28 cellular contexts compared by ENCODE assay signal in genomic region chrX:30680618-30681017, GRCh38. TPM values are rescaled to one million over a fixed set of nuclear protein-coding genes. Genes with fewer than 3 reads are reported as not detected.
DNase-seq lines count a peak whose midpoint lies in the region; ATAC-seq, FAIRE-seq and TF ChIP-seq lines count a peak whose summit lies in the region.
"Had no signal": no experiment of that assay in that cellular context is flagged by ENCODE, and none has a peak within 500 bp of the region (broad histone marks: within the 10 kb centered on the region; RNA-seq: fewer than 3 reads in every experiment).

No MANE protein-coding gene starts in this region.

- no peaks in the 10 kb centered on the region for H3K9me3 ChIP-seq in Caco-2
- no peaks in the 10 kb centered on the region for H3K9me3 ChIP-seq in K562 (replicated peaks; ENCODE audit: control insufficient read depth, insufficient read depth, low read depth, low read length)
- no peaks in the 10 kb centered on the region for H3K9me3 ChIP-seq in liver (ENCODE audit: control insufficient read depth in 4 of 4, low read length in 3 of 4)
- H3K9me3 ChIP-seq in transverse colon: no peaks in the 10 kb centered on the region
- H3K9me3 ChIP-seq in esophagus muscularis mucosa: no peaks in the 10 kb centered on the region
- H3K9me3 ChIP-seq: BE2C, SJSA1 had no signal

- TF ChIP-seq EP300 in K562 (IDR thresholded peaks at IDR 0.05; ENCODE audit: low read length) (no peak), transverse colon (IDR thresholded peaks at IDR 0.05; ENCODE audit: low read depth) (no peak), esophagus muscularis mucosa (IDR thresholded peaks at IDR 0.05) (no peak)

- H3K79me2 ChIP-seq in K562 (ENCODE audit: control insufficient read depth, insufficient read depth, low read length): no peaks in the 10 kb centered on the region

- H3K9me1 ChIP-seq in K562 (ENCODE audit: control insufficient read depth, insufficient read depth, low read length): no peaks in the 10 kb centered on the region

- H3K27ac ChIP-seq in K562 (ENCODE audit: extremely low read depth, low read depth, low read length) (no peak overlapping the region), liver (ENCODE audit: low read depth in 1 of 2, low read length in 2 of 2) (peak overlapping the region; percentile 60 to 77), transverse colon (peak overlapping the region in 1 of 4 donors; percentile 12), esophagus muscularis mucosa (replicated peaks in 1 of 4) (no peak overlapping the region)
- H3K27ac ChIP-seq: GM23248, SJSA1 had no signal

- H3K27me3 ChIP-seq in Caco-2 (replicated peaks; ENCODE audit: control insufficient read depth, insufficient read depth, low read length) (no peaks in the 10 kb centered on the region), K562 (ENCODE audit: control insufficient read depth in 2 of 2, insufficient read depth in 2 of 2, low read length in 2 of 2) (no peaks in the 10 kb centered on the region), liver (ENCODE audit: control insufficient read depth in 4 of 4, insufficient read depth in 4 of 4, low read length in 3 of 4) (no peaks in the 10 kb centered on the region), transverse colon (no peaks in the 10 kb centered on the region), esophagus muscularis mucosa (no peaks in the 10 kb centered on the region)
- H3K27me3 ChIP-seq: BE2C, SJSA1 had no signal

- H3K4me3 ChIP-seq in Caco-2 (ENCODE audit: low read depth, low read length): no peak overlapping the region
- no peak overlapping the region for H3K4me3 ChIP-seq in K562
- H3K4me3 ChIP-seq in liver (ENCODE audit: low read depth in 1 of 3, low read length in 3 of 3): no peak overlapping the region
- no peak overlapping the region for H3K4me3 ChIP-seq in transverse colon
- no peak overlapping the region for H3K4me3 ChIP-seq in esophagus muscularis mucosa
- H3K4me3 ChIP-seq: GM23248, SJSA1 had no signal

- no peak overlapping the region for H3K9ac ChIP-seq in K562 (ENCODE audit: insufficient read depth in 1 of 2, low read depth in 2 of 2, low read length in 2 of 2)
- no peak overlapping the region for H3K9ac ChIP-seq in liver (ENCODE audit: low read depth in 1 of 2, low read length in 2 of 2)
- H3K9ac ChIP-seq: GM23248 had no signal

- H3K4me3 Mint-ChIP-seq in Caco-2 (ENCODE audit: unreplicated experiment): no peak overlapping the region
- H3K4me3 Mint-ChIP-seq: CD14-positive monocyte; CD8-positive, alpha-beta memory T cell had no signal

- H4K20me1 ChIP-seq in K562 (replicated peaks; ENCODE audit: control insufficient read depth, insufficient read depth, low read length): no peaks in the 10 kb centered on the region

- ATAC-seq in K562: no peak; the same call in 2 of the 3 replicates
- no peak for ATAC-seq in GM21528 (IDR thresholded peaks at IDR 0.05; ENCODE audit: low FRiP score, unreplicated experiment)

- TF ChIP-seq POLR2A in K562 (conservative IDR thresholded peaks at IDR 0.05) (no peak), transverse colon (IDR thresholded peaks at IDR 0.05) (no peak), esophagus muscularis mucosa (IDR thresholded peaks at IDR 0.05; ENCODE audit: low read depth) (no peak)

- intact Hi-C loops in Caco-2 (cut with micrococcal nuclease; ENCODE audit: unreplicated experiment) (no loop called here), K562 (cut with micrococcal nuclease) (no loop called here), transverse colon (cut with DNase I; ENCODE audit: low total_unique reads) (no loop called here), esophagus muscularis mucosa (cut with DNase I) (no loop called here)

- H3K4me1 ChIP-seq in Caco-2 (peaks cover 23% of the 10 kb centered on the region), K562 (replicated peaks in 1 of 2; ENCODE audit: control insufficient read depth in 2 of 2, insufficient read depth in 2 of 2, low read length in 2 of 2) (peaks cover 0 to 6% of the 10 kb centered on the region in 2 experiments; a peak in 2 of 5 replicates), liver (ENCODE audit: control insufficient read depth in 4 of 4, insufficient read depth in 4 of 4, low read length in 3 of 4) (peaks cover 0 to 11% (median 5%) of the 10 kb centered on the region in 4 donors), transverse colon (no peaks in the 10 kb centered on the region), esophagus muscularis mucosa (no peaks in the 10 kb centered on the region)
- H3K4me1 ChIP-seq: BE2C, SJSA1 had no signal

- 0% methylated on average over 1 of the region's 1 CpG for WGBS in K562 (ENCODE audit: insufficient coverage, low coverage, missing lambda C conversion rate)
- 29% methylated on average over 1 of the region's 1 CpG for WGBS in liver
- 60 to 62% methylated on average over 1 of the region's 1 CpG for WGBS in transverse colon (ENCODE audit: low coverage in 1 of 2), 2 donors
- WGBS in esophagus muscularis mucosa: 78% methylated on average over 1 of the region's 1 CpG

- no TSS peak for BruUV-seq in Caco-2 (replicated peaks; lab: Mats Ljungman, UMichigan)
- no TSS peak for BruUV-seq in K562 (replicated peaks; lab: Mats Ljungman, UMichigan)

- H3K4me1 Mint-ChIP-seq in Caco-2 (ENCODE audit: low read depth, unreplicated experiment): peaks cover 21% of the 10 kb centered on the region
- H3K4me1 Mint-ChIP-seq: CD14-positive monocyte; CD8-positive, alpha-beta memory T cell had no signal

- no peak overlapping the region for H2AFZ ChIP-seq in K562 (ENCODE audit: low read depth, low read length)
- H2AFZ ChIP-seq: GM23248 had no signal

- no peaks in the 10 kb centered on the region for H3K36me3 Mint-ChIP-seq in Caco-2 (ENCODE audit: insufficient read depth, unreplicated experiment)

- in situ Hi-C loops in K562 (cut with MboI) (no loop called here), transverse colon (cut with MboI; ENCODE audit: low pct_ligation_motif_present in 1 of 4, low pct_unique_long_range_greater_than_20kb in 1 of 4, low sequenced_read_pairs in 3 of 4) (no loop called here)

- no peak for TF ChIP-seq CTCF in Caco-2 (IDR thresholded peaks at IDR 0.05; ENCODE audit: insufficient read depth in 1 of 2, low read depth in 1 of 2, low read length in 1 of 2, severe bottlenecking in 1 of 2, unreplicated experiment in 1 of 2)
- TF ChIP-seq CTCF in K562 (IDR thresholded peaks at IDR 0.05 in 2 of 3, conservative IDR thresholded peaks at IDR 0.05 in 1 of 3; ENCODE audit: insufficient read depth in 2 of 3, low read depth in 1 of 3, low read length in 3 of 3): no peak
- TF ChIP-seq CTCF in liver (IDR thresholded peaks at IDR 0.05; ENCODE audit: low read depth, low read length, missing input control): no peak
- no peak for TF ChIP-seq CTCF in transverse colon (IDR thresholded peaks at IDR 0.05)
- TF ChIP-seq CTCF in esophagus muscularis mucosa (IDR thresholded peaks at IDR 0.05): no peak

- DNase-seq in Caco-2 (peak; percentile 11 to 39), K562 (ENCODE audit: extremely low read depth in 1 of 4, low spot score in 3 of 4) (peak in 1 of 4 experiments; percentile 6), transverse colon (peak; percentile 26), esophagus muscularis mucosa (ENCODE audit: extremely low spot score) (no peak)
- no peak for DNase-seq in stimulated activated CD4-positive, alpha-beta T cell treated with anti-CD3 and anti-CD28 coated beads, Interleukin-2, amount 100 ng/mL, for 24 hours
- DNase-seq: ACHN; BE2C; Calu3; CD8-positive, alpha-beta memory T cell; DMS79 treated with DMSO at 0.1 percent for 48 hours; GF-D8; GM23248; H7; KBM-7; NCI-H1105 treated with DMSO at 0.1 percent for 48 hours; NCI-H146; NCI-H1930; NCI-H2107; NCI-H446 treated with DMSO at 0.1 percent for 48 hours; NCI-H526; Right ventricle myocardium superior; RPMI8226 had no signal

- no peaks in the 10 kb centered on the region for H3K27me3 Mint-ChIP-seq in Caco-2 (ENCODE audit: insufficient read depth, unreplicated experiment)
- H3K27me3 Mint-ChIP-seq: CD8-positive, alpha-beta memory T cell had no signal

- no peaks in the 10 kb centered on the region for H3K36me3 ChIP-seq in Caco-2 (ENCODE audit: control insufficient read depth, insufficient read depth, low read length)
- H3K36me3 ChIP-seq in K562 (ENCODE audit: control insufficient read depth, insufficient read depth, low read length): no peaks in the 10 kb centered on the region
- H3K36me3 ChIP-seq in liver (ENCODE audit: control insufficient read depth in 4 of 4, insufficient read depth in 3 of 4, low read depth in 1 of 4, low read length in 3 of 4): peaks cover 0 to 3% (median 1%) of the 10 kb centered on the region in 4 donors
- no peaks in the 10 kb centered on the region for H3K36me3 ChIP-seq in transverse colon
- H3K36me3 ChIP-seq in esophagus muscularis mucosa: no peaks in the 10 kb centered on the region
- H3K36me3 ChIP-seq: BE2C, SJSA1 had no signal

- H3K27ac Mint-ChIP-seq in Caco-2 (ENCODE audit: unreplicated experiment): no peak overlapping the region

- POLR2A ChIA-PET in Caco-2 (lab: Charles Lee): interaction anchor here (0.5 kb wide), 1 partner anchor 54 kb away, joined by 3 read pairs; no protein-coding TSS in a partner anchor
- POLR2A ChIA-PET in K562 (lab: Yijun Ruan, JAX): no interaction called here

- no peak for TF ChIP-seq RAD21 in K562 (CRISPR knock-in tag; conservative IDR thresholded peaks at IDR 0.05 in 1 of 2, IDR thresholded peaks at IDR 0.05 in 1 of 2)
- no peak for TF ChIP-seq RAD21 in liver (IDR thresholded peaks at IDR 0.05)

- H3K4me2 ChIP-seq in K562 (ENCODE audit: insufficient read depth, low read length): no peak overlapping the region

- peak; percentile 51 for FAIRE-seq in K562 (lab: Jason Lieb, UNC)
- FAIRE-seq: GM12891, GM19239 had no signal

- H3K9me3 Mint-ChIP-seq in Caco-2 (ENCODE audit: unreplicated experiment): no peaks in the 10 kb centered on the region
- H3K9me3 Mint-ChIP-seq: CD8-positive, alpha-beta memory T cell had no signal

- CTCF ChIA-PET in Caco-2 (lab: Charles Lee) (no interaction called here), K562 (lab: Yijun Ruan, JAX; ENCODE audit: low intra/inter-chr PET ratio) (no interaction called here)

RNA-seq across cellular contexts. Expression of gene GK, which starts 27.4 kb away (rescaled TPM):
- total RNA-seq in Caco-2 (2022) (5.6 and 6.5 TPM in 2 replicates), K562 (2014; rRNA removed) (8.1 and 13.3 TPM in 2 replicates), K562 (2014; rRNA removed; fragmentation: Illumina TruSeq; extraction: Trizol) (12.4 and 14.5 TPM in 2 replicates), K562 (2015; rRNA removed; fragmentation: Illumina TruSeq; extraction: Trizol) (12.4 and 13.3 TPM in 2 replicates), K562 (2021) (13.5 and 14.8 TPM in 2 replicates), liver (100 to 1,000 TPM in 1 of 2 donors, 10 to 100 TPM in 1; 27.9 to 145 TPM), transverse colon (10 to 100 TPM in 3 of 4 donors, 1 to 10 TPM in 1; 2.2 to 30.2 (median 19.6) TPM), esophagus muscularis mucosa (10 to 100 TPM in 1 of 4 donors, 1 to 10 TPM in 3; 2.5 to 16.9 (median 4.9) TPM)
- total RNA-seq in K562 (2011; cell fraction: chromatin; rRNA removed; ENCODE audit: low replicate concordance): 15.1 and 28.4 TPM in 2 replicates
- 6.0 and 7.4 TPM in 2 replicates for total RNA-seq in K562 (2011; cell fraction: nucleolus; rRNA removed)
- 9.8 and 10.3 TPM in 2 replicates for total RNA-seq in K562 (2011; cell fraction: nucleoplasm; rRNA removed)
- polyA plus RNA-seq in K562 (2011; rRNA removed) (9.6 and 15.3 TPM in 2 replicates), K562 (2014; fragmentation: Illumina TruSeq; extraction: Trizol) (10.0 and 10.1 TPM in 2 replicates), K562 (2014; fragmentation: Nextera tagmentation; extraction: Ambion mirVana) (10 to 100 TPM in 1 of 2 experiments, 1 to 10 TPM in 1; 8.0 to 12.4 TPM), K562 (2014; rRNA removed) (12.5 and 15.7 TPM in 2 replicates), liver (10 to 100 TPM; 44.0 to 44.1 TPM)
- 2.3 and 4.2 TPM in 2 replicates for polyA plus RNA-seq in K562 (2011; cell fraction: cytosol; rRNA removed)
- polyA plus RNA-seq in K562 (2011; cell fraction: nucleus; rRNA removed): 7.8 and 12.2 TPM in 2 replicates
- 9.7 and 16.8 TPM in 2 replicates for polyA plus RNA-seq in K562 (2012)
- polyA minus RNA-seq in K562 (2011; rRNA and poly(A)+ RNA removed): 10.7 and 15.9 TPM in 2 replicates
- 5.2 and 5.8 TPM in 2 replicates for polyA minus RNA-seq in K562 (2011; cell fraction: cytosol; rRNA and poly(A)+ RNA removed)
- 8.8 TPM in 2 replicates for polyA minus RNA-seq in K562 (2011; cell fraction: nucleus; rRNA and poly(A)+ RNA removed)

Comparison
In these comparisons a context has a peak if more than half of its experiments do, and no peak if none do; other contexts are left out.
1. DNase-seq: peak in Caco-2 (2 of 2) and transverse colon (single experiment); none in stimulated activated CD4-positive, alpha-beta T cell treated with anti-CD3 and anti-CD28 coated beads, Interleukin-2, amount 100 ng/mL, for 24 hours (0 of 2) and esophagus muscularis mucosa (single experiment).
2. H3K27ac ChIP-seq: peak in liver (2 of 2); none in K562 (single experiment) and esophagus muscularis mucosa (0 of 4).